In genomic region chrX:80810365-80810978, GRCh38 we compare ENCODE assay signal across 8 cellular contexts. TPM values are rescaled to one million over a fixed set of nuclear protein-coding genes. Genes with fewer than 3 reads are reported as not detected.
DNase-seq lines count a peak whose midpoint lies in the region; ATAC-seq and TF ChIP-seq lines count a peak whose summit lies in the region.

No MANE protein-coding gene starts in this region.

- peaks cover 13% of the 10 kb centered on the region for H3K27me3 Mint-ChIP-seq in brain

- no peak overlapping the region for H4K91ac ChIP-seq in mesenchymal stem cell (ENCODE audit: low read length)

- no peak overlapping the region for H3K4ac ChIP-seq in mesenchymal stem cell (ENCODE audit: low read depth in 1 of 2, low read length in 2 of 2)

- H3K36me3 Mint-ChIP-seq in brain: peaks cover 3% of the 10 kb centered on the region

- H3K36me3 ChIP-seq in HUES6 (ENCODE audit: control insufficient read depth, insufficient read depth, low read length) (no peaks in the 10 kb centered on the region), mesenchymal stem cell (ENCODE audit: control insufficient read depth in 1 of 2, insufficient read depth in 2 of 2, low read depth in 1 of 2, low read length in 2 of 2) (no peaks in the 10 kb centered on the region)

- no peak overlapping the region for H2BK5ac ChIP-seq in mesenchymal stem cell (ENCODE audit: low read depth, low read length, poor library complexity, severe bottlenecking)

- 0% methylated on average over 1 of the region's 9 CpGs for WGBS in mesenchymal stem cell
- WGBS in lower leg skin, 2 donors: 10 to 51% methylated on average over 9 of the region's 9 CpGs

- H3K4me1 ChIP-seq in HUES6 (ENCODE audit: control insufficient read depth, insufficient read depth, low read length) (peaks cover 12% of the 10 kb centered on the region; the same call in 1 of the 2 replicates), mesenchymal stem cell (ENCODE audit: control insufficient read depth, insufficient read depth, low read depth, low read length) (no peaks in the 10 kb centered on the region)

- intact Hi-C loops in lower leg skin (cut with DNase I; ENCODE audit: low total_unique reads) (no loop called here), sciatic nerve (cut with DNase I) (no loop called here)

- H3K27ac Mint-ChIP-seq in brain: peak overlapping the region; percentile 79 to 97 (median 96)

- H4K8ac ChIP-seq in mesenchymal stem cell (ENCODE audit: low read length): no peak overlapping the region

- peaks cover 23% of the 10 kb centered on the region for H3K4me1 Mint-ChIP-seq in brain

- no peak overlapping the region for H3K14ac ChIP-seq in mesenchymal stem cell (ENCODE audit: low read length in 2 of 2)

- no peak overlapping the region for H2AFZ ChIP-seq in mesenchymal stem cell (ENCODE audit: low read depth, low read length)

- peak; percentile 1 for DNase-seq in Ammon's horn (ENCODE audit: low spot score)
- DNase-seq in mesenchymal stem cell: no peak
- DNase-seq in lower leg skin (ENCODE audit: low spot score in 2 of 2): no peak
- DNase-seq in sciatic nerve (ENCODE audit: low spot score): no peak
- no peak for DNase-seq in A172 (ENCODE audit: low spot score)

- peaks cover 0 to 3% (median 0%) of the 10 kb centered on the region in 5 experiments for H3K9me3 Mint-ChIP-seq in brain

- no peak overlapping the region for H2BK15ac ChIP-seq in mesenchymal stem cell (ENCODE audit: low read depth, poor library complexity, severe bottlenecking)

- peak overlapping the region; percentile 42 for H3K4me2 ChIP-seq in mesenchymal stem cell (ENCODE audit: low read length, poor library complexity, severe bottlenecking)

- ATAC-seq in GM18505 (IDR thresholded peaks at IDR 0.05; ENCODE audit: unreplicated experiment): no peak
- no peak for ATAC-seq in sciatic nerve

- H2AK5ac ChIP-seq in mesenchymal stem cell (ENCODE audit: low read length, severe bottlenecking): no peak overlapping the region

- H3K27ac ChIP-seq in HUES6 (ENCODE audit: low read depth, low read length): peak overlapping the region; percentile 66; the same call in 1 of the 2 replicates
- H3K27ac ChIP-seq in mesenchymal stem cell (ENCODE audit: low read length, poor library complexity, severe bottlenecking): peak overlapping the region; percentile 57

- peaks cover 1% of the 10 kb centered on the region for H3K79me1 ChIP-seq in mesenchymal stem cell (replicated peaks; ENCODE audit: low read length, poor library complexity, severe bottlenecking)

- H3K9me3 ChIP-seq in HUES6 (ENCODE audit: control insufficient read depth, insufficient read depth, low read depth, low read length) (peaks cover 5% of the 10 kb centered on the region; the same call in 1 of the 2 replicates), mesenchymal stem cell (ENCODE audit: control insufficient read depth, low read length) (no peaks in the 10 kb centered on the region)

- H3K9ac ChIP-seq in HUES6 (ENCODE audit: low read length) (peak overlapping the region; percentile 54), mesenchymal stem cell (ENCODE audit: low read length) (peak overlapping the region; percentile 89)

- H3K18ac ChIP-seq in mesenchymal stem cell (ENCODE audit: low read depth in 1 of 2, low read length in 2 of 2): no peak overlapping the region

- no peak overlapping the region for H2BK120ac ChIP-seq in mesenchymal stem cell (ENCODE audit: low read depth, low read length)

- H3K4me3 ChIP-seq in HUES6 (ENCODE audit: low read depth, low read length) (peak overlapping the region; percentile 77), mesenchymal stem cell (ENCODE audit: insufficient read depth in 1 of 2, low read depth in 1 of 2, low read length in 2 of 2) (peak overlapping the region in 1 of 2 experiments; percentile 77), lower leg skin (ENCODE audit: low read depth, poor library complexity, severe bottlenecking) (no peak overlapping the region)

- no peak for TF ChIP-seq CTCF in brain (conservative IDR thresholded peaks at IDR 0.05)
- TF ChIP-seq CTCF in lower leg skin (IDR thresholded peaks at IDR 0.05): no peak

- peak overlapping the region; percentile 89 to 99 (median 94) for H3K4me3 Mint-ChIP-seq in brain

- no peak overlapping the region for H2BK12ac ChIP-seq in mesenchymal stem cell (ENCODE audit: low read length in 2 of 2)

- no peak for TF ChIP-seq POLR2A in lower leg skin (IDR thresholded peaks at IDR 0.05)
- TF ChIP-seq POLR2A in GM18505 (IDR thresholded peaks at IDR 0.05; ENCODE audit: borderline replicate concordance, extremely low read depth, insufficient read depth, insufficient read length): no peak

- H3K27me3 ChIP-seq in HUES6 (ENCODE audit: control insufficient read depth, insufficient read depth, low read length): no peaks in the 10 kb centered on the region
- H3K27me3 ChIP-seq in mesenchymal stem cell (ENCODE audit: control insufficient read depth in 1 of 2, insufficient read depth in 1 of 2, low read length in 2 of 2): no peaks in the 10 kb centered on the region

- no peak overlapping the region for H3K23ac ChIP-seq in mesenchymal stem cell (ENCODE audit: low read length in 2 of 2)

RNA-seq across cellular contexts. Expression of gene BRWD3, which starts 0.8 kb away (rescaled TPM):
- 2.1 TPM for polyA plus RNA-seq in brain (ENCODE audit: insufficient read depth, low read depth, low replicate concordance)
- 6.0 TPM for polyA plus RNA-seq in mesenchymal stem cell (2013, experiment 1 of 2)
- 5.2 TPM for polyA plus RNA-seq in mesenchymal stem cell (2013, experiment 2 of 2)
- total RNA-seq in lower leg skin (10 to 100 TPM; 19.1 to 27.5 (median 25.3) TPM), sciatic nerve (33.3 TPM)
- 0.90 and 2.2 TPM in 2 replicates for total RNA-seq in A172 (2014; rRNA removed; shearing (Covaris generic))
